ENCODE assay signal across 1 cellular context in genomic region chr20:7723284-7723683, GRCh38.
TF ChIP-seq lines count a peak whose summit lies in the region.

No MANE protein-coding gene starts in this region.

TF ChIP-seq in liver, 16 proteins besides CTCF, POLR2A, EP300 and RAD21 (continued from another document):
- no peak for TF ChIP-seq HNF4A (conservative IDR thresholded peaks at IDR 0.05)
- TF ChIP-seq FOXA2 (IDR thresholded peaks at IDR 0.05): peak; percentile 28
- TF ChIP-seq YY1 (IDR thresholded peaks at IDR 0.05): peak; percentile 68
